Comparison of ENCODE assay signal across 17 cellular contexts in the genomic region with DNA sequence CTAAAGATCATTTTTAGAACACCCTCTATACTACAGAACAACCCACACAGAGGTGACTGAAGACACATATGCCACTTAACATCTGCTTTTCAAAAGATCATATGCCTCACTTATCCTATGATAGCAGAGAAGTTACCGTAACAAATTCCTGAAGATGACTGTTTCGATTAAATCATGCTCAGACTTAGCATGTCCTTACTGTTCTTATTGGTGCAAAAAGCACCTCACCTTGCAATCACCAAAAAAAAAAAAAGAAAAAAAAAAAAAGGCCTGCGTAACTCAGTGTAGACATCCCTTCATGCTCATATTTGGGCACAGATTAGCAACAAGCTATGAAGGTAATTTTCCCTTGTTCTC. TPM values are rescaled to one million over a fixed set of nuclear protein-coding genes. Genes with fewer than 3 reads are reported as not detected.
DNase-seq lines count a peak whose midpoint lies in the region; TF ChIP-seq lines count a peak whose summit lies in the region.
"Had no signal": no experiment of that assay in that cellular context is flagged by ENCODE, and none has a peak within 500 bp of the region (broad histone marks: within the 10 kb centered on the region; RNA-seq: fewer than 3 reads in every experiment).

No MANE protein-coding gene starts in this region.

- H3K36me3 ChIP-seq in HEK293 (ENCODE audit: control insufficient read depth in 2 of 2, insufficient read depth in 1 of 2, low read length in 2 of 2) = no peaks in the 10 kb centered on the region
- H3K36me3 ChIP-seq: transverse colon had no signal

- H3K9me3 Mint-ChIP-seq in Calu3 (ENCODE audit: low read depth, unreplicated experiment) (no peaks in the 10 kb centered on the region), glutamatergic neuron (ENCODE audit: unreplicated experiment) (peaks cover 8% of the 10 kb centered on the region)
- H3K9me3 Mint-ChIP-seq: activated T-helper 17 cell treated with anti-CD3 and anti-CD28 coated beads, Interleukin-2, amount 50 U/mL, for 72 hours; T-cell had no signal

- no peak overlapping the region for H3K4me3 ChIP-seq in HEK293 (ENCODE audit: low read depth, low read length)
- H3K4me3 ChIP-seq: A549, body of pancreas, lung, transverse colon had no signal

- no peaks in the 10 kb centered on the region for H3K9me3 ChIP-seq in HEK293 (ENCODE audit: control insufficient read depth, insufficient read depth, low read depth, low read length)
- H3K9me3 ChIP-seq: A549, body of pancreas, transverse colon had no signal

- H3K4me1 Mint-ChIP-seq in Calu3 (ENCODE audit: low read depth, unreplicated experiment) = peaks cover 67% of the 10 kb centered on the region
- H3K4me1 Mint-ChIP-seq in glutamatergic neuron (ENCODE audit: low read depth, unreplicated experiment) = peaks cover 27% of the 10 kb centered on the region
- H3K4me1 Mint-ChIP-seq: activated T-helper 17 cell treated with anti-CD3 and anti-CD28 coated beads, Interleukin-2, amount 50 U/mL, for 72 hours had no signal

- H3K4me3 Mint-ChIP-seq in Calu3 (ENCODE audit: low read depth, unreplicated experiment) (no peak overlapping the region), glutamatergic neuron (ENCODE audit: unreplicated experiment) (peak overlapping the region; percentile 23)
- H3K4me3 Mint-ChIP-seq: activated T-helper 17 cell treated with anti-CD3 and anti-CD28 coated beads, Interleukin-2, amount 50 U/mL, for 72 hours; T-cell had no signal

- peaks cover 10% of the 10 kb centered on the region for H3K36me3 Mint-ChIP-seq in Calu3 (ENCODE audit: insufficient read depth, unreplicated experiment)
- no peaks in the 10 kb centered on the region for H3K36me3 Mint-ChIP-seq in glutamatergic neuron (ENCODE audit: unreplicated experiment)
- H3K36me3 Mint-ChIP-seq: T-cell had no signal

- peak overlapping the region; percentile 35 for H3K27ac Mint-ChIP-seq in Calu3 (ENCODE audit: unreplicated experiment)
- H3K27ac Mint-ChIP-seq in glutamatergic neuron (ENCODE audit: unreplicated experiment) = peak overlapping the region; percentile 62
- H3K27ac Mint-ChIP-seq: activated T-helper 17 cell treated with anti-CD3 and anti-CD28 coated beads, Interleukin-2, amount 50 U/mL, for 72 hours; T-cell had no signal

- CTCF ChIA-PET in Calu3 (lab: Charles Lee) (interaction anchor here (0.7 kb wide), 1 partner anchor 332 kb away, joined by 8 read pairs; no protein-coding TSS in a partner anchor), HEK293 (lab: Yijun Ruan, JAX) (interaction anchor here (0.7 to 0.9 kb wide), 2 partner anchors 8 to 1043 kb away, joined by 3 read pairs; no protein-coding TSS in a partner anchor)

- no peak for DNase-seq in Calu3
- DNase-seq in NCI-H2171 (lab: John Stamatoyannopoulos, UW) = peak; percentile 9
- no peak for DNase-seq in glutamatergic neuron
- no peak for DNase-seq in NOMO-1 (lab: John Stamatoyannopoulos, UW; ENCODE audit: unreplicated experiment in 2 of 2)
- DNase-seq in activated naive CD4-positive, alpha-beta T cell treated with Interleukin-2 at 50 U/mL for 16 hours = no peak
- no peak for DNase-seq in NCI-H1105 (lab: John Stamatoyannopoulos, UW)
- no peak for DNase-seq in SK-N-DZ (ENCODE audit: low spot score)
- DNase-seq: activated CD4-positive, alpha-beta T cell treated with anti-CD3 and anti-CD28 coated beads for 4 hours; body of pancreas; occipital lobe; stimulated activated CD4-positive, alpha-beta T cell treated with anti-CD3 and anti-CD28 coated beads, Interleukin-15, amount 100 ng/mL, for 24 hours; T-cell; transverse colon had no signal

- no TSS peak for BruUV-seq in Calu3 (replicated peaks; lab: Mats Ljungman, UMichigan)

- POLR2A ChIA-PET in HEK293 (lab: Yijun Ruan, JAX) = interaction anchor here (0.7 kb wide), 1 partner anchor 245 kb away, joined by 3 read pairs; no protein-coding TSS in a partner anchor

- no peak for TF ChIP-seq CTCF in Calu3 (IDR thresholded peaks at IDR 0.05; ENCODE audit: unreplicated experiment)
- TF ChIP-seq CTCF in HEK293 (tag by site-specific recombination; IDR thresholded peaks at IDR 0.05) = no peak
- no peak for TF ChIP-seq CTCF in glutamatergic neuron (IDR thresholded peaks at IDR 0.05; ENCODE audit: partially characterized antibody, unreplicated experiment)

- peaks cover 40% of the 10 kb centered on the region for H3K4me1 ChIP-seq in HEK293 (ENCODE audit: control insufficient read depth, insufficient read depth, low read length)

- no peaks in the 10 kb centered on the region for H3K27me3 Mint-ChIP-seq in Calu3 (ENCODE audit: unreplicated experiment)
- peaks cover 7% of the 10 kb centered on the region for H3K27me3 Mint-ChIP-seq in glutamatergic neuron (ENCODE audit: unreplicated experiment)
- H3K27me3 Mint-ChIP-seq: activated T-helper 17 cell treated with anti-CD3 and anti-CD28 coated beads, Interleukin-2, amount 50 U/mL, for 72 hours; T-cell had no signal

- intact Hi-C loops in Calu3 (cut with micrococcal nuclease; ENCODE audit: unreplicated experiment) = no loop called here

- H3K27ac ChIP-seq in HEK293 (ENCODE audit: extremely low read depth, low read depth, low read length) = no peak overlapping the region
- H3K27ac ChIP-seq: body of pancreas had no signal

TF ChIP-seq in HEK293, 187 proteins besides CTCF, POLR2A, EP300 and RAD21:
- TF ChIP-seq ZNF558 (tag by site-specific recombination; IDR thresholded peaks at IDR 0.05) = no peak
- TF ChIP-seq, protein P1, sequence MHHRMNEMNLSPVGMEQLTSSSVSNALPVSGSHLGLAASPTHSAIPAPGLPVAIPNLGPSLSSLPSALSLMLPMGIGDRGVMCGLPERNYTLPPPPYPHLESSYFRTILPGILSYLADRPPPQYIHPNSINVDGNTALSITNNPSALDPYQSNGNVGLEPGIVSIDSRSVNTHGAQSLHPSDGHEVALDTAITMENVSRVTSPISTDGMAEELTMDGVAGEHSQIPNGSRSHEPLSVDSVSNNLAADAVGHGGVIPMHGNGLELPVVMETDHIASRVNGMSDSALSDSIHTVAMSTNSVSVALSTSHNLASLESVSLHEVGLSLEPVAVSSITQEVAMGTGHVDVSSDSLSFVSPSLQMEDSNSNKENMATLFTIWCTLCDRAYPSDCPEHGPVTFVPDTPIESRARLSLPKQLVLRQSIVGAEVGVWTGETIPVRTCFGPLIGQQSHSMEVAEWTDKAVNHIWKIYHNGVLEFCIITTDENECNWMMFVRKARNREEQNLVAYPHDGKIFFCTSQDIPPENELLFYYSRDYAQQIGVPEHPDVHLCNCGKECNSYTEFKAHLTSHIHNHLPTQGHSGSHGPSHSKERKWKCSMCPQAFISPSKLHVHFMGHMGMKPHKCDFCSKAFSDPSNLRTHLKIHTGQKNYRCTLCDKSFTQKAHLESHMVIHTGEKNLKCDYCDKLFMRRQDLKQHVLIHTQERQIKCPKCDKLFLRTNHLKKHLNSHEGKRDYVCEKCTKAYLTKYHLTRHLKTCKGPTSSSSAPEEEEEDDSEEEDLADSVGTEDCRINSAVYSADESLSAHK (tag by site-specific recombination; IDR thresholded peaks at IDR 0.05) = peak; percentile 25; the same call in 1 of the 2 replicates

RNA-seq across cellular contexts. Expression of gene DST, which starts 17.7 kb away (rescaled TPM):
- total RNA-seq in Calu3 (2022) (177 and 212 TPM in 2 replicates), glutamatergic neuron (ENCODE audit: unreplicated experiment) (981 TPM)
- polyA plus RNA-seq in SK-N-DZ (2014; cell fraction: cytosol; rRNA removed) = 79.0 and 102 TPM in 2 replicates
- polyA plus RNA-seq in SK-N-DZ (2014; cell fraction: nucleus; rRNA removed) = 233 and 307 TPM in 2 replicates
